In genomic region chr9:38318755-38319495, GRCh38 we compare ENCODE assay signal across 8 cellular contexts.
DNase-seq lines count a peak whose midpoint lies in the region; ATAC-seq and TF ChIP-seq lines count a peak whose summit lies in the region.

No MANE protein-coding gene starts in this region.

- DNase-seq in GM13976 (ENCODE audit: low spot score) = peak; percentile 57
- no peak for DNase-seq in Karpas-422
- peak; percentile 81 for DNase-seq in glomerular visceral epithelial cell (ENCODE audit: extremely low spot score)
- DNase-seq in NCI-H748 treated with DMSO at 0.1 percent for 48 hours (lab: John Stamatoyannopoulos, UW) = no peak
- no peak for DNase-seq in endothelial cell (ENCODE audit: low spot score)
- DNase-seq in stimulated activated CD4-positive, alpha-beta T cell treated with anti-CD3 and anti-CD28 coated beads, Interleukin-4, amount 100 ng/mL, for 24 hours = no peak
- DNase-seq in NCI-H1048 (lab: John Stamatoyannopoulos, UW) = no peak

- H3K4me3 ChIP-seq in Karpas-422 (ENCODE audit: low read length) = no peak overlapping the region

- no peaks in the 10 kb centered on the region for H4K20me1 ChIP-seq in Karpas-422 (ENCODE audit: insufficient read depth, low read depth, low read length)

- no peaks in the 10 kb centered on the region for H3K27me3 ChIP-seq in Karpas-422 (ENCODE audit: low read length)

- ATAC-seq in GM21529 (IDR thresholded peaks at IDR 0.05; ENCODE audit: unreplicated experiment) = peak; percentile 90

- H3K9me3 Mint-ChIP-seq in endothelial cell (ENCODE audit: unreplicated experiment) = no peaks in the 10 kb centered on the region

- H3K27ac ChIP-seq in Karpas-422 (ENCODE audit: low read length) = no peak overlapping the region

- H3K27ac Mint-ChIP-seq in endothelial cell (ENCODE audit: unreplicated experiment) = no peak overlapping the region

- no peaks in the 10 kb centered on the region for H3K9me3 ChIP-seq in Karpas-422 (ENCODE audit: low read length)

- H3K36me3 Mint-ChIP-seq in endothelial cell (ENCODE audit: low read depth, unreplicated experiment) = no peaks in the 10 kb centered on the region

- no peaks in the 10 kb centered on the region for H3K79me2 ChIP-seq in Karpas-422 (ENCODE audit: low read length)

- no peaks in the 10 kb centered on the region for H3K36me3 ChIP-seq in Karpas-422 (ENCODE audit: insufficient read depth, low read length)

- H3K4me1 ChIP-seq in Karpas-422 (ENCODE audit: low read length) = peaks cover 5% of the 10 kb centered on the region

- peak overlapping the region; percentile 33; the same call in 1 of the 2 replicates for H2AFZ ChIP-seq in Karpas-422 (ENCODE audit: low read length)

- H3K27me3 Mint-ChIP-seq in endothelial cell (ENCODE audit: unreplicated experiment) = peaks cover 2% of the 10 kb centered on the region

- peak overlapping the region; percentile 20 for H3K4me2 ChIP-seq in Karpas-422 (ENCODE audit: low read depth, low read length, poor library complexity, severe bottlenecking)

- no peak for TF ChIP-seq CTCF in GM13976 (IDR thresholded peaks at IDR 0.05; ENCODE audit: borderline replicate concordance, control extremely low read depth, extremely low read depth, insufficient read depth, missing control alignments)
- no peak for TF ChIP-seq CTCF in endothelial cell (IDR thresholded peaks at IDR 0.05; ENCODE audit: unreplicated experiment)

- H3K9me2 ChIP-seq in Karpas-422 (replicated peaks; ENCODE audit: insufficient read depth, low read length) = no peaks in the 10 kb centered on the region

- H3K4me3 Mint-ChIP-seq in endothelial cell (ENCODE audit: unreplicated experiment) = no peak overlapping the region

- no peaks in the 10 kb centered on the region for H3K4me1 Mint-ChIP-seq in endothelial cell (ENCODE audit: unreplicated experiment)

- no peak overlapping the region for H3K9ac ChIP-seq in Karpas-422 (ENCODE audit: low read length)

- in situ Hi-C loops in GM13976 (cut with MboI; ENCODE audit: low sequenced_read_pairs, unreplicated experiment) = no loop called here

Comparison
In these comparisons a context has a peak if more than half of its experiments do, and no peak if none do; other contexts are left out.
1. DNase-seq: peak in GM13976 (single experiment) and glomerular visceral epithelial cell (single experiment); none in Karpas-422 (single experiment), NCI-H748 treated with DMSO at 0.1 percent for 48 hours (single experiment), endothelial cell (single experiment), stimulated activated CD4-positive, alpha-beta T cell treated with anti-CD3 and anti-CD28 coated beads, Interleukin-4, amount 100 ng/mL, for 24 hours (single experiment) and NCI-H1048 (single experiment).